Comparison of ENCODE assay signal across 8 cellular contexts in the genomic region with DNA sequence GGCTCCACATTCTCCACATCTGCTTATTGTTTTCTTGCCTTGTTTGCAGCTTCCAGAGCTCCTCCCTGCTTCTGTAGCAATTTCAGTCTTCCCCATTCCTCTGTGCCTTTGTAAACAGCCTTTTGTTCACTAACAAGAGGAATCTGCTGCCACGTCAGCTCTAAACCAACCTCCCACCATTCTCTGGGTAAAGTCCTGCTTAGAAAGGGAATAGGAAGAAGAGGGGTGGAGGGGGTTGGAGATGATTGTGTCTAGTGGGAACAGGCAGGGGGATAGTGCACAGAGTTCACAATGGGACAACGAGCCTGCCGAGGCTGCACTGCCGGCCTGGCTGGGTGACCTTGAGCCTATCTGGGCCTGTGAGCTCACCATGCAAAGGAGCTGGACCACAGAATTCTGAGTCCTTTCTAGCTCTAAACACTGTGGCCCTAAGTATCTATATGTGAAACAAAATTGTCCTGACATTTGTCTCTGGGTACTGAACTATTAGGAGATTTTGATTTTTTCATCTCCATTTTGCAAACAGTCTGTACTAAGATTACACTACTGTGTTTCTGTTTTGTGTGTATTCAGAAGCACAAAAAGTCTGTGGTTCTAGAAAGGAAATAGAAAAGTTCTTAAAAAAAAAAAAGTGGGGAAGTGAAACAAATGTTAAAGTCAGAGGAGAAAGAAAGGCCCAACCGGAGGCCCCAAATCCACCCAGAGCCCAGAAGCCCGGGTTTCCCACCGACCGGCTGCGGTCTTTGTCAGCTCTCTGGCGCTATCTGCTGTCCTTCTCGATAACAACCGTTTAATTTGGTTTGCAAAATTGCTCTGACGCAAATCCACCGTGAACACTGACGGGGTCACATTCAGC. TPM values are rescaled to one million over a fixed set of nuclear protein-coding genes. Genes with fewer than 3 reads are reported as not detected.
DNase-seq lines count a peak whose midpoint lies in the region; ATAC-seq and TF ChIP-seq lines count a peak whose summit lies in the region.

No MANE protein-coding gene starts in this region.

- no peaks in the 10 kb centered on the region for H3F3A ChIP-seq in GM23338 (replicated peaks; ENCODE audit: low read depth)

- TF ChIP-seq EP300 in tibial nerve (IDR thresholded peaks at IDR 0.05), result peak; percentile 17 to 86

- H3K27me3 Mint-ChIP-seq in GM23338 (ENCODE audit: insufficient read depth, low read depth, poor library complexity), result peaks cover 2% of the 10 kb centered on the region
- H3K27me3 Mint-ChIP-seq in activated naive CD4-positive, alpha-beta T cell treated with anti-CD3 and anti-CD28 coated beads, Interleukin-2, amount 10 ng/mL, durations not matched to agents 7 days and 5 days, result peaks cover 16% of the 10 kb centered on the region

- H3K27ac ChIP-seq in GM23338 (ENCODE audit: low read depth) (peak overlapping the region; percentile 72), SK-N-MC (peak overlapping the region; percentile 93), parathyroid adenoma (no peak overlapping the region), tibial nerve (peak overlapping the region; percentile 66 to 91 (median 86))

- no peaks in the 10 kb centered on the region for H3K36me3 Mint-ChIP-seq in GM23338 (ENCODE audit: low read depth)
- H3K36me3 Mint-ChIP-seq in activated naive CD4-positive, alpha-beta T cell treated with anti-CD3 and anti-CD28 coated beads, Interleukin-2, amount 10 ng/mL, durations not matched to agents 7 days and 5 days, result no peaks in the 10 kb centered on the region

- H3K36me3 ChIP-seq in GM23338 (ENCODE audit: insufficient read depth) (no peaks in the 10 kb centered on the region), SK-N-MC (ENCODE audit: insufficient read depth, low read length) (no peaks in the 10 kb centered on the region), parathyroid adenoma (ENCODE audit: control insufficient read depth, insufficient read depth, low read length) (no peaks in the 10 kb centered on the region), tibial nerve (no peaks in the 10 kb centered on the region)

- H3K9me3 ChIP-seq in SK-N-MC (ENCODE audit: low read depth, low read length), result no peaks in the 10 kb centered on the region
- no peaks in the 10 kb centered on the region for H3K9me3 ChIP-seq in parathyroid adenoma (ENCODE audit: control insufficient read depth, low read length)
- no peaks in the 10 kb centered on the region for H3K9me3 ChIP-seq in tibial nerve

- H2AFZ ChIP-seq in GM23338, result peak overlapping the region; percentile 54
- H2AFZ ChIP-seq in parathyroid adenoma, result peak overlapping the region; percentile 89

- no peaks in the 10 kb centered on the region for H3K9me2 ChIP-seq in GM23338 (ENCODE audit: insufficient read depth)

- peak; percentile 71 to 87 for TF ChIP-seq CTCF in GM23338 (conservative IDR thresholded peaks at IDR 0.05; ENCODE audit: low read depth in 2 of 2)
- TF ChIP-seq CTCF in parathyroid adenoma (IDR thresholded peaks at IDR 0.05), result peak; percentile 72
- TF ChIP-seq CTCF in tibial nerve (IDR thresholded peaks at IDR 0.05), result peak; percentile 70 to 89 (median 74)

- no peaks in the 10 kb centered on the region for H3K9me3 Mint-ChIP-seq in GM23338
- H3K9me3 Mint-ChIP-seq in activated naive CD4-positive, alpha-beta T cell treated with anti-CD3 and anti-CD28 coated beads, Interleukin-2, amount 10 ng/mL, durations not matched to agents 7 days and 5 days, result no peaks in the 10 kb centered on the region

- no peaks in the 10 kb centered on the region for H4K20me1 ChIP-seq in GM23338 (replicated peaks; ENCODE audit: insufficient read depth)

- TF ChIP-seq POLR2A in tibial nerve (IDR thresholded peaks at IDR 0.05), result no peak

- H3K4me3 ChIP-seq in GM23338 (no peak overlapping the region), SK-N-MC (peak overlapping the region; percentile 44; the same call in 1 of the 2 replicates), parathyroid adenoma (ENCODE audit: low read depth, low read length) (peak overlapping the region; percentile 3), tibial nerve (no peak overlapping the region)

- peak overlapping the region; percentile 58; the same call in 1 of the 2 replicates for H3K4me2 ChIP-seq in GM23338
- peak overlapping the region; percentile 43 for H3K4me2 ChIP-seq in parathyroid adenoma (ENCODE audit: low read length)

- H3K9ac ChIP-seq in SK-N-MC (ENCODE audit: insufficient read length), result peak overlapping the region; percentile 77
- H3K9ac ChIP-seq in parathyroid adenoma, result no peak overlapping the region

- peaks cover 12% of the 10 kb centered on the region for H3K4me1 ChIP-seq in GM23338 (ENCODE audit: insufficient read depth)
- no peaks in the 10 kb centered on the region for H3K4me1 ChIP-seq in parathyroid adenoma
- peaks cover 0 to 22% (median 9%) of the 10 kb centered on the region in 4 donors for H3K4me1 ChIP-seq in tibial nerve

- 3 to 6% methylated on average over 15 of the region's 15 CpGs for WGBS in tibial nerve, 2 donors

- no peak overlapping the region for H3K4me3 Mint-ChIP-seq in GM23338
- no peak overlapping the region for H3K4me3 Mint-ChIP-seq in activated naive CD4-positive, alpha-beta T cell treated with anti-CD3 and anti-CD28 coated beads, Interleukin-2, amount 10 ng/mL, durations not matched to agents 7 days and 5 days

- peaks cover 15% of the 10 kb centered on the region for H3K4me1 Mint-ChIP-seq in GM23338
- H3K4me1 Mint-ChIP-seq in activated naive CD4-positive, alpha-beta T cell treated with anti-CD3 and anti-CD28 coated beads, Interleukin-2, amount 10 ng/mL, durations not matched to agents 7 days and 5 days, result peaks cover 7% of the 10 kb centered on the region

- H3K79me2 ChIP-seq in GM23338 (replicated peaks; ENCODE audit: insufficient read depth) (no peaks in the 10 kb centered on the region), parathyroid adenoma (no peaks in the 10 kb centered on the region)

- H3K27me3 ChIP-seq in GM23338 (ENCODE audit: insufficient read depth) (no peaks in the 10 kb centered on the region), parathyroid adenoma (ENCODE audit: control insufficient read depth, insufficient read depth, low read length) (no peaks in the 10 kb centered on the region), tibial nerve (no peaks in the 10 kb centered on the region)

- CTCF ChIA-PET in activated naive CD4-positive, alpha-beta T cell treated with anti-CD3 and anti-CD28 coated beads, Interleukin-2, amount 10 ng/mL, durations not matched to agents 7 days and 5 days (lab: Charles Lee), result interaction anchor here (0.9 to 3.5 kb wide), 8 partner anchors 16 to 118 kb away, joined by 3 to 20 read pairs (median 10); no protein-coding TSS in a partner anchor

- peak overlapping the region; percentile 25 for H3K27ac Mint-ChIP-seq in GM23338
- H3K27ac Mint-ChIP-seq in activated naive CD4-positive, alpha-beta T cell treated with anti-CD3 and anti-CD28 coated beads, Interleukin-2, amount 10 ng/mL, durations not matched to agents 7 days and 5 days, result no peak overlapping the region

- DNase-seq in GDM1 (lab: John Stamatoyannopoulos, UW) (peak; percentile 36), GM23338 (ENCODE audit: low spot score) (peak; percentile 90), Kasumi-1 (lab: John Stamatoyannopoulos, UW) (peak; percentile 62 to 72), SK-N-MC (ENCODE audit: low read depth, low spot score) (peak; percentile 47), glomerular visceral epithelial cell (ENCODE audit: extremely low spot score) (peak; percentile 67), tibial nerve (ENCODE audit: low spot score in 2 of 2) (peak; percentile 61 to 79)
- DNase-seq in activated naive CD4-positive, alpha-beta T cell treated with anti-CD3 and anti-CD28 coated beads, Interleukin-2, amount 10 ng/mL, durations not matched to agents 7 days and 5 days, result peak; percentile 82

- peak; percentile 81 for ATAC-seq in GM23338

TF ChIP-seq in GM23338, 12 proteins besides CTCF, POLR2A, EP300 and RAD21:
- TF ChIP-seq EZH2phosphoT487 (IDR thresholded peaks at IDR 0.05; ENCODE audit: unreplicated experiment) (no peak), JUNB (IDR thresholded peaks at IDR 0.05; ENCODE audit: unreplicated experiment) (no peak)

RNA-seq across cellular contexts. Expression of a gene that starts 1.4 kb away (rescaled TPM):
- total RNA-seq in GM23338 (2014; rRNA removed; shearing (Covaris generic)), result 0.10 TPM in 1 of 2 replicates, not detected in the other
- polyA plus RNA-seq in GM23338 (2016; fragmentation: Nextera tagmentation; extraction: Ambion mirVana), result 0.09 TPM in 1 of 2 replicates, not detected in the other
- total RNA-seq in tibial nerve, result under 1 TPM in 1 of 4 donors, not detected in 3; under 0.01 TPM

RNA-seq across cellular contexts. Expression of a gene that starts 34.1 kb away (rescaled TPM):
- 17.9 and 18.3 TPM in 2 replicates for total RNA-seq in GM23338 (2014; rRNA removed; shearing (Covaris generic))
- polyA plus RNA-seq in GM23338 (2016; fragmentation: Nextera tagmentation; extraction: Ambion mirVana), result 10.3 and 13.0 TPM in 2 replicates
- total RNA-seq in tibial nerve, result 100 to 1,000 TPM; 119 to 224 (median 202) TPM

Comparison
In these comparisons a context has a peak if more than half of its experiments do, and no peak if none do; other contexts are left out.
1. DNase-seq: peak in every context shown above with its lines; median percentile 90 in GM23338; 82 in activated naive CD4-positive, alpha-beta T cell treated with anti-CD3 and anti-CD28 coated beads, Interleukin-2, amount 10 ng/mL, durations not matched to agents 7 days and 5 days; 70 in tibial nerve; 67 in Kasumi-1; 67 in glomerular visceral epithelial cell; 47 in SK-N-MC; 36 in GDM1.
2. H3K4me3 ChIP-seq: peak in SK-N-MC (single experiment) and parathyroid adenoma (single experiment); none in GM23338 (single experiment) and tibial nerve (0 of 4).
3. Peak in every context shown above with its lines, with median percentiles within 50 percentile points of each other: CTCF ChIP-seq.